8 cellular contexts compared by ENCODE assay signal in the genomic region with DNA sequence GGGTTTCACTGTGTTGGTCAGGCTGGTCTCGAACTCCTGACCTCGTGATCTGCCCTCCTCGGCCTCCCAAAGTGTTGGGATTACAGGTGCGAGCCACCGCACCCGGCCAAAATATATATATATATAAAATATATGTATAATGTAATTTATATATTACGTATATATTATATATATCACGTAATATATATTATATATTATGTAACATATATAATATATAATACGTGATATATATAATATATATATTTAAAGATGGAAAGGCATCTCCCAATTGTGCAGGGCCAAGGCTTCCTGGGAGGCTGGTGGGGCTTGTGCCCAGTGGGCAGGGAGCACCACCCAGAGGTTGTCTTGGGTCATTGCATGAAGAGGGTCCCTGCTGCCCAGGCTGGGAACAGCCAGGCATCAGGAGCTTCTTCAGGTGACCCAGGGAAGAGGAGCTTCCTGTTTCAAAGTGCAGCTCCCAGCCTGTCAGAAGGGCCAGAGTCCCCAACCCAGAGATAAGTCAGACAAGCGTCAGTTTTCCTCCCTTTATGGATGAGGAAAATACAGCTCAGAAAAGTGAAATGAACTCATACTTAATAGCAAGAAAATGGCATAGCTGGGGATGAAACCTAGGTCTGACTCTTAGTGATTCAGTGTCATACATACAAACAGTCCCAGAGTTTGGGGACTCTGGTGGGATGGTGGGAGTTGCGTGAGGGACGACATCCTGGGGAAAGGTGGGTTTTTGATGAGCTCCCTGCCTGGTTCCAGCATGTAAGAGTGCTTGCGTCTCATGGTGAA. TPM values are rescaled to one million over a fixed set of nuclear protein-coding genes. Genes with fewer than 3 reads are reported as not detected.
A peak's percentile ranks its signal among the peaks of the same experiment; 100 is the strongest.
DNase-seq lines count a peak whose midpoint lies in the region; ATAC-seq, FAIRE-seq and TF ChIP-seq lines count a peak whose summit lies in the region.

No MANE protein-coding gene starts in this region.

- H3K27me3 ChIP-seq in HepG2 (ENCODE audit: control insufficient read depth in 1 of 2, insufficient read depth in 2 of 2, low read length in 2 of 2) = peaks cover 0 to 21% of the 10 kb centered on the region in 2 experiments; a peak in 3 of 5 replicates

- no peak overlapping the region for H3K4me3 ChIP-seq in AG04449 (ENCODE audit: low read depth, low read length)
- no peak overlapping the region for H3K4me3 ChIP-seq in WI38 (ENCODE audit: low read depth, low read length)
- H3K4me3 ChIP-seq in HepG2 (replicated peaks in 1 of 3; ENCODE audit: insufficient read depth in 1 of 3, low read depth in 2 of 3, low read length in 3 of 3) = no peak overlapping the region

- peaks cover 18% of the 10 kb centered on the region for H3K4me1 Mint-ChIP-seq in central memory CD8-positive, alpha-beta T cell

- WGBS in HepG2 (ENCODE audit: low lambda C conversion rate) = 52% methylated on average over 13 of the region's 13 CpGs

- peak; percentile 86 for TF ChIP-seq RAD21 in HepG2 (CRISPR knock-in tag; IDR thresholded peaks at IDR 0.05)

- H3K27ac Mint-ChIP-seq in central memory CD8-positive, alpha-beta T cell (ENCODE audit: low read depth) = no peak overlapping the region

- ATAC-seq in GM18907 (IDR thresholded peaks at IDR 0.05; ENCODE audit: unreplicated experiment) = peak; percentile 50
- peak; percentile 67 for ATAC-seq in central memory CD8-positive, alpha-beta T cell (replicated peaks; ENCODE audit: extremely low read depth, poor library complexity, severe bottlenecking)
- peak; percentile 93 for ATAC-seq in HepG2
- ATAC-seq in GM21529 (IDR thresholded peaks at IDR 0.05; ENCODE audit: unreplicated experiment) = no peak

- H3K27me3 Mint-ChIP-seq in central memory CD8-positive, alpha-beta T cell = peaks cover 10% of the 10 kb centered on the region

- no peaks in the 10 kb centered on the region for H3K9me3 ChIP-seq in HepG2 (ENCODE audit: low read length)

- H3K36me3 ChIP-seq in HepG2 (replicated peaks in 1 of 2; ENCODE audit: control insufficient read depth in 1 of 2, insufficient read depth in 2 of 2, low read length in 2 of 2) = peaks cover 8 to 26% of the 10 kb centered on the region in 2 experiments; a peak in 4 of 5 replicates

- TF ChIP-seq EP300 in HepG2 (IDR thresholded peaks at IDR 0.05; ENCODE audit: low read depth in 2 of 2, low read length in 2 of 2) = no peak
- no peak for TF ChIP-seq EP300 in HepG2 (CRISPR knock-in tag; IDR thresholded peaks at IDR 0.05; ENCODE audit: borderline replicate concordance)

- POLR2A ChIA-PET in AG04449 (lab: Yijun Ruan, JAX) = interaction anchor here (0.6 kb wide), 1 partner anchor 218 kb away, joined by 3 read pairs; no protein-coding TSS in a partner anchor
- POLR2A ChIA-PET in HepG2 (lab: Yijun Ruan, JAX) = interaction anchor here (0.8 to 1.5 kb wide), 3 partner anchors 10 to 67 kb away, joined by 3 to 6 read pairs (median 4); no protein-coding TSS in a partner anchor

- FAIRE-seq in HepG2 (lab: Jason Lieb, UNC) = peak; percentile 69

- H3K4me2 ChIP-seq in HepG2 (ENCODE audit: low read depth, low read length) = peak overlapping the region; percentile 66

- no peak overlapping the region for H2AFZ ChIP-seq in HepG2 (ENCODE audit: low read length)

- no TSS peak for BruUV-seq in HepG2 (replicated peaks; lab: Mats Ljungman, UMichigan)

- H3K4me3 Mint-ChIP-seq in central memory CD8-positive, alpha-beta T cell = no peak overlapping the region

- H4K20me1 ChIP-seq in HepG2 (ENCODE audit: insufficient read depth, low read length) = no peaks in the 10 kb centered on the region

- peaks cover 23% of the 10 kb centered on the region for H3K36me3 Mint-ChIP-seq in central memory CD8-positive, alpha-beta T cell (ENCODE audit: insufficient read depth)

- TF ChIP-seq CTCF in AG04449 (IDR thresholded peaks at IDR 0.05; ENCODE audit: insufficient read depth, low read length, missing control alignments) = peak; percentile 85
- TF ChIP-seq CTCF in WI38 (IDR thresholded peaks at IDR 0.05; ENCODE audit: low read depth, low read length) = peak; percentile 86
- peak; percentile 88 for TF ChIP-seq CTCF in HepG2 (CRISPR knock-in tag; IDR thresholded peaks at IDR 0.05)

- no peaks in the 10 kb centered on the region for H3K9me3 Mint-ChIP-seq in central memory CD8-positive, alpha-beta T cell

- no peak overlapping the region for H3K9ac ChIP-seq in HepG2 (ENCODE audit: insufficient read depth, low read depth, low read length)

- no peak overlapping the region for H3K27ac ChIP-seq in HepG2 (ENCODE audit: extremely low read length, insufficient read depth, low read length)

- CTCF ChIA-PET in AG04449 (lab: Yijun Ruan, JAX) (interaction anchor here (0.6 to 6.6 kb wide), 36 partner anchors 9 to 345 kb away, joined by 3 to 118 read pairs (median 4); partner anchors contain the start of gene UBE2Q1), HepG2 (lab: Yijun Ruan, JAX; ENCODE audit: low intra/inter-chr PET ratio, low total read pairs) (interaction anchor here (1.8 to 1.9 kb wide), 2 partner anchors 12 to 67 kb away, joined by 14 to 22 read pairs; no protein-coding TSS in a partner anchor)

- H3K4me1 ChIP-seq in HepG2 (ENCODE audit: insufficient read depth, low read length) = peaks cover 27% of the 10 kb centered on the region

- in situ Hi-C loops in HepG2 (cut with HindIII; ENCODE audit: extremely low pct_ligation_motif_present, low pct_unique_long_range_greater_than_20kb) = loop anchor here (5.0 kb wide), 1 partner anchor 59 kb away; no protein-coding TSS in a partner anchor

- DNase-seq in AG04449 (ENCODE audit: low read depth, low spot score) (no peak), NCI-H345 (lab: John Stamatoyannopoulos, UW) (peak; percentile 72), HepG2 (ENCODE audit: low spot score) (peak; percentile 72)
- DNase-seq in central memory CD8-positive, alpha-beta T cell (ENCODE audit: low spot score in 2 of 2) = peak in 1 of 2 donors; percentile 32
- peak; percentile 18 to 38 for DNase-seq in stimulated activated CD8-positive, alpha-beta memory T cell treated with anti-CD3 and anti-CD28 coated beads, Interleukin-2, amount 100 ng/mL, for 48 hours (ENCODE audit: low read depth in 2 of 2)

- no peak for TF ChIP-seq POLR2A in HepG2 (IDR thresholded peaks at IDR 0.05; ENCODE audit: insufficient read depth in 1 of 2, low read depth in 2 of 2, low read length in 2 of 2)

- intact Hi-C loops in HepG2 (cut with micrococcal nuclease; ENCODE audit: unreplicated experiment) = loop anchor here (1.0 kb wide), 2 partner anchors 12 to 66 kb away; no protein-coding TSS in a partner anchor

- no peaks in the 10 kb centered on the region for H3K79me2 ChIP-seq in HepG2 (ENCODE audit: insufficient read depth, low read length)

RNA-seq across cellular contexts. Expression of gene UBE2Q1, which starts 12.0 kb away (rescaled TPM):
- 37.9 and 41.7 TPM in 2 replicates for total RNA-seq in HepG2 (2016; rRNA removed; fragmentation: Illumina TruSeq; extraction: Trizol)
- 25.3 and 28.6 TPM in 2 replicates for total RNA-seq in HepG2 (2016; cell fraction: cytosol; rRNA removed; fragmentation: Illumina TruSeq; extraction: Trizol; ENCODE audit: low read depth)
- total RNA-seq in HepG2 (2016; cell fraction: insoluble cytoplasmic fraction; rRNA removed; fragmentation: Illumina TruSeq; extraction: Trizol) = 30.4 and 39.8 TPM in 2 replicates
- total RNA-seq in HepG2 (2016; cell fraction: membrane; rRNA removed; fragmentation: Illumina TruSeq; extraction: Trizol) = 62.1 and 67.2 TPM in 2 replicates
- total RNA-seq in HepG2 (2016; cell fraction: nucleus; rRNA removed; fragmentation: Illumina TruSeq; extraction: Trizol) = 22.1 and 39.3 TPM in 2 replicates
- polyA plus RNA-seq in HepG2 (2011; rRNA removed) = 11.7 and 12.0 TPM in 2 replicates
- 8.0 and 9.6 TPM in 2 replicates for polyA plus RNA-seq in HepG2 (2011; cell fraction: cytosol; rRNA removed)
- polyA plus RNA-seq in HepG2 (2011; cell fraction: nucleus; rRNA removed) = 14.6 and 16.1 TPM in 2 replicates
- 38.7 and 55.5 TPM in 2 replicates for polyA plus RNA-seq in HepG2 (2012)
- 54.7 and 56.1 TPM in 2 replicates for polyA plus RNA-seq in HepG2 (2016; cell fraction: cytosol; fragmentation: Illumina TruSeq; extraction: Trizol; ENCODE audit: low read depth)
- polyA plus RNA-seq in HepG2 (2016; cell fraction: insoluble cytoplasmic fraction; fragmentation: Illumina TruSeq; extraction: Trizol; ENCODE audit: low read depth) = 55.4 and 68.5 TPM in 2 replicates
- 93.4 and 96.6 TPM in 2 replicates for polyA plus RNA-seq in HepG2 (2016; cell fraction: membrane; fragmentation: Illumina TruSeq; extraction: Trizol; ENCODE audit: low read depth)
- polyA plus RNA-seq in HepG2 (2016; cell fraction: nucleus; fragmentation: Illumina TruSeq; extraction: Trizol; ENCODE audit: insufficient read depth, low read depth) = 82.9 and 88.0 TPM in 2 replicates
- 7.3 and 19.3 TPM in 2 replicates for polyA minus RNA-seq in HepG2 (2011; rRNA and poly(A)+ RNA removed; ENCODE audit: low replicate concordance)
- polyA minus RNA-seq in HepG2 (2011; cell fraction: cytosol; rRNA and poly(A)+ RNA removed) = 8.6 and 10.4 TPM in 2 replicates
- 10.8 and 15.2 TPM in 2 replicates for polyA minus RNA-seq in HepG2 (2011; cell fraction: nucleus; rRNA and poly(A)+ RNA removed)

RNA-seq across cellular contexts. Expression of gene CHRNB2, which starts 21.1 kb away (rescaled TPM):
- total RNA-seq in HepG2 (2016; rRNA removed; fragmentation: Illumina TruSeq; extraction: Trizol) = 0.07 TPM in 1 of 2 replicates, not detected in the other
- total RNA-seq in HepG2 (2016; cell fraction: cytosol; rRNA removed; fragmentation: Illumina TruSeq; extraction: Trizol; ENCODE audit: low read depth) = not detected in 2 replicates
- total RNA-seq in HepG2 (2016; cell fraction: insoluble cytoplasmic fraction; rRNA removed; fragmentation: Illumina TruSeq; extraction: Trizol) = 0.06 TPM in 1 of 2 replicates, not detected in the other
- total RNA-seq in HepG2 (2016; cell fraction: membrane; rRNA removed; fragmentation: Illumina TruSeq; extraction: Trizol) = not detected in 2 replicates
- 0.19 TPM in 1 of 2 replicates, not detected in the other for total RNA-seq in HepG2 (2016; cell fraction: nucleus; rRNA removed; fragmentation: Illumina TruSeq; extraction: Trizol)
- 0.03 and 0.07 TPM in 2 replicates for polyA plus RNA-seq in HepG2 (2011; rRNA removed)
- 0.01 TPM in 1 of 2 replicates, not detected in the other for polyA plus RNA-seq in HepG2 (2011; cell fraction: cytosol; rRNA removed)
- 0.07 and 0.18 TPM in 2 replicates for polyA plus RNA-seq in HepG2 (2011; cell fraction: nucleus; rRNA removed)
- polyA plus RNA-seq in HepG2 (2012) = 0.04 and 0.07 TPM in 2 replicates
- polyA plus RNA-seq in HepG2 (2016; cell fraction: cytosol; fragmentation: Illumina TruSeq; extraction: Trizol; ENCODE audit: low read depth) = not detected in 2 replicates
- not detected in 2 replicates for polyA plus RNA-seq in HepG2 (2016; cell fraction: insoluble cytoplasmic fraction; fragmentation: Illumina TruSeq; extraction: Trizol; ENCODE audit: low read depth)
- polyA plus RNA-seq in HepG2 (2016; cell fraction: membrane; fragmentation: Illumina TruSeq; extraction: Trizol; ENCODE audit: low read depth) = not detected in 2 replicates
- 0.26 TPM in 1 of 2 replicates, not detected in the other for polyA plus RNA-seq in HepG2 (2016; cell fraction: nucleus; fragmentation: Illumina TruSeq; extraction: Trizol; ENCODE audit: insufficient read depth, low read depth)
- 0.21 and 0.24 TPM in 2 replicates for polyA minus RNA-seq in HepG2 (2011; rRNA and poly(A)+ RNA removed; ENCODE audit: low replicate concordance)
- polyA minus RNA-seq in HepG2 (2011; cell fraction: cytosol; rRNA and poly(A)+ RNA removed) = not detected in 2 replicates
- polyA minus RNA-seq in HepG2 (2011; cell fraction: nucleus; rRNA and poly(A)+ RNA removed) = 0.12 and 0.13 TPM in 2 replicates

RNA-seq across cellular contexts. Expression of gene SHE, which starts 44.2 kb away (rescaled TPM):
- total RNA-seq in HepG2 (2016; rRNA removed; fragmentation: Illumina TruSeq; extraction: Trizol) = not detected in 2 replicates
- total RNA-seq in HepG2 (2016; cell fraction: cytosol; rRNA removed; fragmentation: Illumina TruSeq; extraction: Trizol; ENCODE audit: low read depth) = not detected in 2 replicates
- total RNA-seq in HepG2 (2016; cell fraction: insoluble cytoplasmic fraction; rRNA removed; fragmentation: Illumina TruSeq; extraction: Trizol) = not detected in 2 replicates
- not detected in 2 replicates for total RNA-seq in HepG2 (2016; cell fraction: membrane; rRNA removed; fragmentation: Illumina TruSeq; extraction: Trizol)
- not detected in 2 replicates for total RNA-seq in HepG2 (2016; cell fraction: nucleus; rRNA removed; fragmentation: Illumina TruSeq; extraction: Trizol)
- not detected in 2 replicates for polyA plus RNA-seq in HepG2 (2011; rRNA removed)
- polyA plus RNA-seq in HepG2 (2011; cell fraction: cytosol; rRNA removed) = not detected in 2 replicates
- polyA plus RNA-seq in HepG2 (2011; cell fraction: nucleus; rRNA removed) = not detected in 2 replicates
- not detected in 2 replicates for polyA plus RNA-seq in HepG2 (2012)
- not detected in 2 replicates for polyA plus RNA-seq in HepG2 (2016; cell fraction: cytosol; fragmentation: Illumina TruSeq; extraction: Trizol; ENCODE audit: low read depth)
- polyA plus RNA-seq in HepG2 (2016; cell fraction: insoluble cytoplasmic fraction; fragmentation: Illumina TruSeq; extraction: Trizol; ENCODE audit: low read depth) = not detected in 2 replicates
- not detected in 2 replicates for polyA plus RNA-seq in HepG2 (2016; cell fraction: membrane; fragmentation: Illumina TruSeq; extraction: Trizol; ENCODE audit: low read depth)
- not detected in 2 replicates for polyA plus RNA-seq in HepG2 (2016; cell fraction: nucleus; fragmentation: Illumina TruSeq; extraction: Trizol; ENCODE audit: insufficient read depth, low read depth)
- polyA minus RNA-seq in HepG2 (2011; rRNA and poly(A)+ RNA removed; ENCODE audit: low replicate concordance) = not detected in 2 replicates
- polyA minus RNA-seq in HepG2 (2011; cell fraction: cytosol; rRNA and poly(A)+ RNA removed) = not detected in 2 replicates
- not detected in 2 replicates for polyA minus RNA-seq in HepG2 (2011; cell fraction: nucleus; rRNA and poly(A)+ RNA removed)

RNA-seq across cellular contexts. Expression of gene TDRD10, which starts 44.4 kb away (rescaled TPM):
- total RNA-seq in HepG2 (2016; rRNA removed; fragmentation: Illumina TruSeq; extraction: Trizol) = not detected in 2 replicates
- total RNA-seq in HepG2 (2016; cell fraction: cytosol; rRNA removed; fragmentation: Illumina TruSeq; extraction: Trizol; ENCODE audit: low read depth) = not detected in 2 replicates
- not detected in 2 replicates for total RNA-seq in HepG2 (2016; cell fraction: insoluble cytoplasmic fraction; rRNA removed; fragmentation: Illumina TruSeq; extraction: Trizol)
- total RNA-seq in HepG2 (2016; cell fraction: membrane; rRNA removed; fragmentation: Illumina TruSeq; extraction: Trizol) = not detected in 2 replicates
- total RNA-seq in HepG2 (2016; cell fraction: nucleus; rRNA removed; fragmentation: Illumina TruSeq; extraction: Trizol) = not detected in 2 replicates
- polyA plus RNA-seq in HepG2 (2011; rRNA removed) = not detected in 2 replicates
- polyA plus RNA-seq in HepG2 (2011; cell fraction: cytosol; rRNA removed) = not detected in 2 replicates
- not detected in 2 replicates for polyA plus RNA-seq in HepG2 (2011; cell fraction: nucleus; rRNA removed)
- not detected in 2 replicates for polyA plus RNA-seq in HepG2 (2012)
- polyA plus RNA-seq in HepG2 (2016; cell fraction: cytosol; fragmentation: Illumina TruSeq; extraction: Trizol; ENCODE audit: low read depth) = not detected in 2 replicates
- not detected in 2 replicates for polyA plus RNA-seq in HepG2 (2016; cell fraction: insoluble cytoplasmic fraction; fragmentation: Illumina TruSeq; extraction: Trizol; ENCODE audit: low read depth)
- not detected in 2 replicates for polyA plus RNA-seq in HepG2 (2016; cell fraction: membrane; fragmentation: Illumina TruSeq; extraction: Trizol; ENCODE audit: low read depth)
- polyA plus RNA-seq in HepG2 (2016; cell fraction: nucleus; fragmentation: Illumina TruSeq; extraction: Trizol; ENCODE audit: insufficient read depth, low read depth) = not detected in 2 replicates
- 0.07 TPM in 1 of 2 replicates, not detected in the other for polyA minus RNA-seq in HepG2 (2011; rRNA and poly(A)+ RNA removed; ENCODE audit: low replicate concordance)
- not detected in 2 replicates for polyA minus RNA-seq in HepG2 (2011; cell fraction: cytosol; rRNA and poly(A)+ RNA removed)
- polyA minus RNA-seq in HepG2 (2011; cell fraction: nucleus; rRNA and poly(A)+ RNA removed) = not detected in 2 replicates
